ENCODE assay signal across 8 cellular contexts in the genomic region with DNA sequence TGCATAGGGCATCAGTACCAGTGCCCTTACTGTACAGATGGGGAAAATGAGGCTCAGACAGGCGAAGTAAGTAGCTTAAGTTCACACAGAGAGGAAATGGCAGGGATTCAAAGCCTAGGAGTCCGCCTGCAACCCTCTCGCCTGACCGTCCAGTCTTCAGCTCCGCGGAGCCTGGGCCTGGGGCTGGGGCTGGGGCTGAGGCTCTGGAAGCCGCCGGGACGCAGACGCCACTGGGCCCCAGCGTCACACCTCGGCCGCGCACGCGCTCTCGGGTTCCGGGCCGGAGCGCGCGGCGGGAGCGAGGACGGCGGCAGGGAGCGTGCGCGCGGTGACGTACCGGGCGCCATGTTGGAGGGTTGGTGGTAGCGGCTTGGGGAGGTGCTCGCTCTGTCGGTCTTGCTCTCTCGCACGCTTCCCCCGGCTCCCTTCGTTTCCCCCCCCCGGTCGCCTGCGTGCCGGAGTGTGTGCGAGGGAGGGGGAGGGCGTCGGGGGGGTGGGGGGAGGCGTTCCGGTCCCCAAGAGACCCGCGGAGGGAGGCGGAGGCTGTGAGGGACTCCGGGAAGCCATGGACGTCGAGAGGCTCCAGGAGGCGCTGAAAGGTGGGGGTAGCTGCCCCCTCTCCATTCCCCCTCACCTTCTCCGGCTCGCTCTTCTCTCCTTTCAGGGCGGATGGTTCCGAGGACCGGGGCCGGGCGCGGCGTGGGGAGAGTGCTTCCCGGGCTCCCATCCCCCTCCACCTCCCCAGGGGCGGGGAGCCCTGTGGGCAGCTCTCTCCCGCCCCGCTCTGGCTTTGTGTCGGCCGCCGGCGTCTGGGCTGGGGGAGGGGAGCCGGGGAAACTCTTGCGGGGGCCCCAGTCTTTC. TPM values are rescaled to one million over a fixed set of nuclear protein-coding genes. Genes with fewer than 3 reads are reported as not detected.
DNase-seq lines count a peak whose midpoint lies in the region; ATAC-seq and TF ChIP-seq lines count a peak whose summit lies in the region.

A gene with protein sequence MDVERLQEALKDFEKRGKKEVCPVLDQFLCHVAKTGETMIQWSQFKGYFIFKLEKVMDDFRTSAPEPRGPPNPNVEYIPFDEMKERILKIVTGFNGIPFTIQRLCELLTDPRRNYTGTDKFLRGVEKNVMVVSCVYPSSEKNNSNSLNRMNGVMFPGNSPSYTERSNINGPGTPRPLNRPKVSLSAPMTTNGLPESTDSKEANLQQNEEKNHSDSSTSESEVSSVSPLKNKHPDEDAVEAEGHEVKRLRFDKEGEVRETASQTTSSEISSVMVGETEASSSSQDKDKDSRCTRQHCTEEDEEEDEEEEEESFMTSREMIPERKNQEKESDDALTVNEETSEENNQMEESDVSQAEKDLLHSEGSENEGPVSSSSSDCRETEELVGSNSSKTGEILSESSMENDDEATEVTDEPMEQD (plus strand): TSS at position 339 of the 861 bp plus-strand sequence. CDS start 227 bp downstream, at position 566.

- TF ChIP-seq CTCF in colonic mucosa (IDR thresholded peaks at IDR 0.05), result no peak

- intact Hi-C loops in colonic mucosa (cut with DNase I), result loop anchor here (5.0 kb wide), 1 partner anchor 49 kb away; no protein-coding TSS in a partner anchor

- in situ Hi-C loops in GM18951 (cut with MboI; ENCODE audit: low sequenced_read_pairs, unreplicated experiment), result no loop called here

- H3K4me3 ChIP-seq in colonic mucosa, result peak within 1 kb of the TSS; percentile 79

- peak; percentile 94 for TF ChIP-seq POLR2A in GM18951 (IDR thresholded peaks at IDR 0.05; ENCODE audit: extremely low read depth, insufficient read depth, insufficient read length)

- DNase-seq in AML-193 (lab: John Stamatoyannopoulos, UW), result peak; percentile 87 to 90
- DNase-seq in NCI-H510A treated with DMSO at 0.1 percent for 48 hours (lab: John Stamatoyannopoulos, UW), result peak; percentile 66
- DNase-seq in activated CD4-positive, alpha-beta T cell treated with anti-CD3 and anti-CD28 coated beads for 48 hours, result peak; percentile 94
- peak; percentile 88 for DNase-seq in colonic mucosa
- DNase-seq in left kidney (ENCODE audit: low read depth, low spot score), result peak; percentile 97
- DNase-seq in stimulated activated CD4-positive, alpha-beta T cell treated with anti-CD3 and anti-CD28 coated beads, Interleukin-2, amount 100 ng/mL, for 24 hours, result peak; percentile 90 to 93

- no peaks in the 10 kb centered on the region for H3K27me3 ChIP-seq in colonic mucosa

- H3K27ac ChIP-seq in colonic mucosa, result peak within 1 kb of the TSS; percentile 95

- H3K9ac ChIP-seq in colonic mucosa (ENCODE audit: low read depth in 2 of 2, low read length in 2 of 2), result peak within 1 kb of the TSS; percentile 75 to 77

- ATAC-seq in HG03175 (IDR thresholded peaks at IDR 0.05; ENCODE audit: unreplicated experiment), result peak; percentile 87

- H3K4me1 ChIP-seq in colonic mucosa, result peaks cover 20% of the 10 kb centered on the region

- H3K36me3 ChIP-seq in colonic mucosa, result no peaks in the 10 kb centered on the region

- H3K9me3 ChIP-seq in colonic mucosa, result no peaks in the 10 kb centered on the region

RNA-seq across cellular contexts. Expression of the gene that starts here (rescaled TPM):
- total RNA-seq in colonic mucosa, result 10 to 100 TPM; 60.3 to 92.9 TPM

Comparison
In these comparisons a context has a peak if more than half of its experiments do, and no peak if none do; other contexts are left out.
1. Peak in every context shown above with its lines: DNase-seq, ATAC-seq, H3K4me3 ChIP-seq and H3K27ac ChIP-seq.